Comparison of ENCODE assay signal across 8 cellular contexts in the genomic region with DNA sequence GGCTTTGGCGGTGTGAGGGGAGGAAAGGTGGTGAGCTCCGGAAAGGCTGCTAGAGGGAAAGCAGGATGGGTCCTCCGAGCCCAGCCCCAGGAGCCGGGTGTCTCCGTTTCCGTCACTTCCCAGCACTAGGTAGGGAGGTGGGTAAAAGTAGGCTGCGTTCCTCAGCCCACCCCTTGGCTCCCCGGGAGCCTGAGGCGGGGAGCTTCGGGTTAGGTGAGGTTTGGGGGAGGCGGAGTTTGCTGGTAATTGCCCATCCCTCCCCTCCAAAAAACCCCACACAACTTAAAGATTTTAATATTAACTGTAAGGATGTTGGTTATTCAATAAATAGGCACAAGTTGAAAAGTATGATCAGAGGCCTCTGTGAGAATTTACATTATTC. TPM values are rescaled to one million over a fixed set of nuclear protein-coding genes. Genes with fewer than 3 reads are reported as not detected.
A peak's percentile ranks its signal among the peaks of the same experiment; 100 is the strongest.
DNase-seq lines count a peak whose midpoint lies in the region; ATAC-seq and TF ChIP-seq lines count a peak whose summit lies in the region.

No MANE protein-coding gene starts in this region.

- H3K27me3 ChIP-seq in left lung = no peaks in the 10 kb centered on the region

- H3K4me1 ChIP-seq in left lung = peaks cover 0 to 26% of the 10 kb centered on the region in 2 donors

- H3K27ac ChIP-seq in left lung = peak overlapping the region; percentile 76 to 90

- no peak for DNase-seq in activated T-cell treated with anti-CD3 and anti-CD28 coated beads, Interleukin-2, amount 50 U/mL, for 24 hours
- no peak for DNase-seq in activated T-cell treated with anti-CD3 and anti-CD28 coated beads for 4 hours
- DNase-seq in left lung = no peak
- no peak for DNase-seq in type B pancreatic cell (ENCODE audit: extremely low spot score, unreplicated experiment)
- no peak for DNase-seq in mucosa of gallbladder (ENCODE audit: low spot score)
- DNase-seq in NCI-H2196 treated with DMSO at 0.1 percent for 48 hours (lab: John Stamatoyannopoulos, UW; ENCODE audit: unreplicated experiment) = no peak

- H3K27me3 Mint-ChIP-seq in activated T-cell treated with anti-CD3 and anti-CD28 coated beads, Interleukin-2, amount 50 U/mL, for 24 hours = no peaks in the 10 kb centered on the region
- H3K27me3 Mint-ChIP-seq in activated T-helper 17 cell treated with anti-CD3 and anti-CD28 coated beads, Interleukin-2, amount 50 U/mL, for 72 hours = no peaks in the 10 kb centered on the region
- H3K27me3 Mint-ChIP-seq in type B pancreatic cell = no peaks in the 10 kb centered on the region

- peak overlapping the region; percentile 97 for H3K4me3 Mint-ChIP-seq in activated T-cell treated with anti-CD3 and anti-CD28 coated beads, Interleukin-2, amount 50 U/mL, for 24 hours
- H3K4me3 Mint-ChIP-seq in activated T-helper 17 cell treated with anti-CD3 and anti-CD28 coated beads, Interleukin-2, amount 50 U/mL, for 72 hours = peak overlapping the region; percentile 88
- H3K4me3 Mint-ChIP-seq in type B pancreatic cell = peak overlapping the region; percentile 100

- no peak for TF ChIP-seq CTCF in left lung (IDR thresholded peaks at IDR 0.05)
- TF ChIP-seq CTCF in type B pancreatic cell (conservative IDR thresholded peaks at IDR 0.05) = no peak

- H3K36me3 ChIP-seq in left lung = no peaks in the 10 kb centered on the region

- H3K27ac Mint-ChIP-seq in activated T-cell treated with anti-CD3 and anti-CD28 coated beads, Interleukin-2, amount 50 U/mL, for 24 hours = peak overlapping the region; percentile 99
- H3K27ac Mint-ChIP-seq in activated T-helper 17 cell treated with anti-CD3 and anti-CD28 coated beads, Interleukin-2, amount 50 U/mL, for 72 hours = peak overlapping the region; percentile 96
- peak overlapping the region; percentile 100 for H3K27ac Mint-ChIP-seq in type B pancreatic cell

- H3K36me3 Mint-ChIP-seq in activated T-cell treated with anti-CD3 and anti-CD28 coated beads, Interleukin-2, amount 50 U/mL, for 24 hours (ENCODE audit: low read depth) = peaks cover 39% of the 10 kb centered on the region
- H3K36me3 Mint-ChIP-seq in activated T-helper 17 cell treated with anti-CD3 and anti-CD28 coated beads, Interleukin-2, amount 50 U/mL, for 72 hours (ENCODE audit: low read depth) = peaks cover 46% of the 10 kb centered on the region
- H3K36me3 Mint-ChIP-seq in type B pancreatic cell = no peaks in the 10 kb centered on the region

- ATAC-seq in HG03025 (IDR thresholded peaks at IDR 0.05; ENCODE audit: low FRiP score, unreplicated experiment) = peak; percentile 21
- peak; percentile 27 for ATAC-seq in activated T-helper 17 cell treated with anti-CD3 and anti-CD28 coated beads, Interleukin-2, amount 50 U/mL, for 72 hours (replicated peaks)
- ATAC-seq in left lung = peak; percentile 24

- peak overlapping the region; percentile 57 to 84 for H3K4me3 ChIP-seq in left lung

- H3K9me3 ChIP-seq in left lung = no peaks in the 10 kb centered on the region

- H3K4me1 Mint-ChIP-seq in activated T-cell treated with anti-CD3 and anti-CD28 coated beads, Interleukin-2, amount 50 U/mL, for 24 hours (ENCODE audit: low read depth) = peaks cover 54% of the 10 kb centered on the region
- peaks cover 15% of the 10 kb centered on the region for H3K4me1 Mint-ChIP-seq in activated T-helper 17 cell treated with anti-CD3 and anti-CD28 coated beads, Interleukin-2, amount 50 U/mL, for 72 hours
- peaks cover 12% of the 10 kb centered on the region for H3K4me1 Mint-ChIP-seq in type B pancreatic cell (ENCODE audit: unreplicated experiment)

- intact Hi-C loops in left lung (cut with DNase I) = no loop called here

- H3K9me3 Mint-ChIP-seq in activated T-cell treated with anti-CD3 and anti-CD28 coated beads, Interleukin-2, amount 50 U/mL, for 24 hours = no peaks in the 10 kb centered on the region
- no peaks in the 10 kb centered on the region for H3K9me3 Mint-ChIP-seq in activated T-helper 17 cell treated with anti-CD3 and anti-CD28 coated beads, Interleukin-2, amount 50 U/mL, for 72 hours
- H3K9me3 Mint-ChIP-seq in type B pancreatic cell = no peaks in the 10 kb centered on the region

RNA-seq across cellular contexts. Expression of a gene that starts 0.6 kb away (rescaled TPM):
- total RNA-seq in activated T-helper 17 cell treated with anti-CD3 and anti-CD28 coated beads, Interleukin-2, amount 50 U/mL, for 72 hours = 10 to 100 TPM; 57.5 to 64.1 TPM
- total RNA-seq in left lung (10 to 100 TPM; 45.0 to 51.3 TPM), type B pancreatic cell (ENCODE audit: low replicate concordance) (33.6 and 56.1 TPM in 2 replicates), mucosa of gallbladder (57.9 TPM)

RNA-seq across cellular contexts. Expression of a gene that starts 13.0 kb away (rescaled TPM):
- total RNA-seq in activated T-helper 17 cell treated with anti-CD3 and anti-CD28 coated beads, Interleukin-2, amount 50 U/mL, for 72 hours = 100 to 1,000 TPM; 200 to 416 TPM
- 100 to 1,000 TPM; 170 to 204 TPM for total RNA-seq in left lung
- total RNA-seq in type B pancreatic cell (ENCODE audit: low replicate concordance) = 311 and 407 TPM in 2 replicates
- 189 TPM for total RNA-seq in mucosa of gallbladder
